In genomic region chr19:11949201-11949600, GRCh38 we compare ENCODE assay signal across 18 cellular contexts. TPM values are rescaled to one million over a fixed set of nuclear protein-coding genes. Genes with fewer than 3 reads are reported as not detected.
A peak's percentile ranks its signal among the peaks of the same experiment; 100 is the strongest.
DNase-seq lines count a peak whose midpoint lies in the region; TF ChIP-seq lines count a peak whose summit lies in the region.
"Had no signal": no experiment of that assay in that cellular context is flagged by ENCODE, and none has a peak within 500 bp of the region (broad histone marks: within the 10 kb centered on the region; RNA-seq: fewer than 3 reads in every experiment).

No MANE protein-coding gene starts in this region.

- H3K27ac Mint-ChIP-seq in activated naive CD4-positive, alpha-beta T cell treated with anti-CD3 and anti-CD28 coated beads, Interleukin-2, amount 10 ng/mL, durations not matched to agents 7 days and 5 days, result peak overlapping the region; percentile 31
- H3K27ac Mint-ChIP-seq in endodermal cell, result no peak overlapping the region
- H3K27ac Mint-ChIP-seq: nephron progenitor cell had no signal

- H3K9ac ChIP-seq in endodermal cell (ENCODE audit: extremely low read depth, low read length, poor library complexity, severe bottlenecking), result no peak overlapping the region

- H3K4me3 ChIP-seq in NB4 (ENCODE audit: low read depth, low read length) (no peak overlapping the region), endodermal cell (ENCODE audit: low read length) (peak overlapping the region; percentile 75)
- H3K4me3 ChIP-seq: lung, SK-N-MC had no signal

- TF ChIP-seq CTCF in NB4 (IDR thresholded peaks at IDR 0.05; ENCODE audit: low read depth, low read length) (no peak), endodermal cell (conservative IDR thresholded peaks at IDR 0.05) (no peak)

- H3K4me1 Mint-ChIP-seq in activated naive CD4-positive, alpha-beta T cell treated with anti-CD3 and anti-CD28 coated beads, Interleukin-2, amount 10 ng/mL, durations not matched to agents 7 days and 5 days, result no peaks in the 10 kb centered on the region
- no peaks in the 10 kb centered on the region for H3K4me1 Mint-ChIP-seq in endodermal cell
- H3K4me1 Mint-ChIP-seq: nephron progenitor cell had no signal

- peaks cover 100% of the 10 kb centered on the region for H3K9me3 ChIP-seq in endodermal cell (ENCODE audit: control insufficient read depth, low read length)

- TF ChIP-seq POLR2A in NB4 (IDR thresholded peaks at IDR 0.05; ENCODE audit: extremely low read depth, insufficient read length), result no peak

- 95 to 100% methylated on average over 4 of the region's 4 CpGs for WGBS in endodermal cell (ENCODE audit: insufficient coverage in 1 of 2, insufficient read length in 1 of 2), 2 experiments

- H3K4me3 Mint-ChIP-seq in activated naive CD4-positive, alpha-beta T cell treated with anti-CD3 and anti-CD28 coated beads, Interleukin-2, amount 10 ng/mL, durations not matched to agents 7 days and 5 days, result no peak overlapping the region
- H3K4me3 Mint-ChIP-seq in endodermal cell, result no peak overlapping the region
- H3K4me3 Mint-ChIP-seq: nephron progenitor cell had no signal

- no peak for DNase-seq in activated naive CD4-positive, alpha-beta T cell treated with anti-CD3 and anti-CD28 coated beads, Interleukin-2, amount 10 ng/mL, durations not matched to agents 7 days and 5 days
- DNase-seq in activated naive CD4-positive, alpha-beta T cell (lab: John Stamatoyannopoulos, UW), result no peak
- DNase-seq in NB4 (ENCODE audit: low read depth) (peak; percentile 23), endodermal cell (no peak), NCI-H2227 (lab: John Stamatoyannopoulos, UW; ENCODE audit: unreplicated experiment) (no peak), NCI-H345 treated with DMSO at 0.1 percent for 48 hours (lab: John Stamatoyannopoulos, UW; ENCODE audit: unreplicated experiment) (no peak), SK-N-DZ (ENCODE audit: low spot score) (no peak)
- DNase-seq: activated CD8-positive, alpha-beta memory T cell treated with anti-CD3 and anti-CD28 coated beads for 24 hours; activated naive CD4-positive, alpha-beta T cell treated with anti-CD3 and anti-CD28 coated beads, Interleukin-2, amount 50 U/mL, for 16 hours; foreskin melanocyte; NCI-H1417 treated with DMSO at 0.1 percent for 48 hours; nephron progenitor cell; stimulated activated CD4-positive, alpha-beta T cell treated with anti-CD3 and anti-CD28 coated beads, Interleukin-2, amount 100 ng/mL, for 24 hours; trophoblast cell had no signal

- H3K27me3 ChIP-seq in endodermal cell (ENCODE audit: control insufficient read depth, insufficient read depth, low read length, poor library complexity, severe bottlenecking), result no peaks in the 10 kb centered on the region

- H3K27me3 Mint-ChIP-seq in activated naive CD4-positive, alpha-beta T cell treated with anti-CD3 and anti-CD28 coated beads, Interleukin-2, amount 10 ng/mL, durations not matched to agents 7 days and 5 days, result no peaks in the 10 kb centered on the region
- H3K27me3 Mint-ChIP-seq in endodermal cell (ENCODE audit: insufficient read depth), result no peaks in the 10 kb centered on the region

- H3K9me3 Mint-ChIP-seq in activated naive CD4-positive, alpha-beta T cell treated with anti-CD3 and anti-CD28 coated beads, Interleukin-2, amount 10 ng/mL, durations not matched to agents 7 days and 5 days, result peaks cover 84% of the 10 kb centered on the region
- peaks cover 98% of the 10 kb centered on the region for H3K9me3 Mint-ChIP-seq in endodermal cell

- peaks cover 79% of the 10 kb centered on the region for H3K36me3 ChIP-seq in endodermal cell (ENCODE audit: control insufficient read depth, insufficient read depth, low read length)

- H3K27ac ChIP-seq in endodermal cell (ENCODE audit: low read depth, low read length) (no peak overlapping the region), temporal lobe (ENCODE audit: low read depth, low read length) (peak overlapping the region; percentile 9)
- H3K27ac ChIP-seq: SK-N-MC had no signal

- CTCF ChIA-PET in activated naive CD4-positive, alpha-beta T cell treated with anti-CD3 and anti-CD28 coated beads, Interleukin-2, amount 10 ng/mL, durations not matched to agents 7 days and 5 days (lab: Charles Lee), result no interaction called here

- H3K36me3 Mint-ChIP-seq in activated naive CD4-positive, alpha-beta T cell treated with anti-CD3 and anti-CD28 coated beads, Interleukin-2, amount 10 ng/mL, durations not matched to agents 7 days and 5 days, result peaks cover 84% of the 10 kb centered on the region
- peaks cover 86% of the 10 kb centered on the region for H3K36me3 Mint-ChIP-seq in endodermal cell (ENCODE audit: low read depth)

- no peaks in the 10 kb centered on the region for H3K4me1 ChIP-seq in endodermal cell (ENCODE audit: control insufficient read depth, insufficient read depth, low read length)

RNA-seq across cellular contexts. Expression of gene ZNF763, which starts 15.6 kb away (rescaled TPM):
- total RNA-seq in endodermal cell, result 1 to 10 TPM; 4.4 to 5.0 TPM
- 2.4 TPM for polyA plus RNA-seq in endodermal cell (2013, experiment 1 of 2)
- polyA plus RNA-seq in endodermal cell (2013, experiment 2 of 2), result 2.1 TPM
- 5.9 TPM for total RNA-seq in temporal lobe
- 2.4 and 4.3 TPM in 2 replicates for polyA plus RNA-seq in SK-N-DZ (2014; cell fraction: cytosol; rRNA removed)
- polyA plus RNA-seq in SK-N-DZ (2014; cell fraction: nucleus; rRNA removed), result 2.0 and 3.8 TPM in 2 replicates
- total RNA-seq: NCI-H460 had no signal

RNA-seq across cellular contexts. Expression of gene ZNF700, which starts 24.3 kb away (rescaled TPM):
- total RNA-seq in endodermal cell (10 to 100 TPM; 11.6 to 19.2 TPM), temporal lobe (13.5 TPM)
- 10.0 TPM for polyA plus RNA-seq in endodermal cell (2013, experiment 1 of 2)
- 10.7 TPM for polyA plus RNA-seq in endodermal cell (2013, experiment 2 of 2)
- polyA plus RNA-seq in SK-N-DZ (2014; cell fraction: cytosol; rRNA removed), result 9.1 and 9.2 TPM in 2 replicates
- polyA plus RNA-seq in SK-N-DZ (2014; cell fraction: nucleus; rRNA removed), result 22.4 and 35.2 TPM in 2 replicates
